Comparison of ENCODE assay signal across 2 cellular contexts in genomic region chr3:177230641-177231040, GRCh38.
TF ChIP-seq lines count a peak whose summit lies in the region.

No MANE protein-coding gene starts in this region.

TF ChIP-seq in GM23338, 12 proteins besides CTCF, POLR2A, EP300 and RAD21:
- TF ChIP-seq STAT1 (IDR thresholded peaks at IDR 0.05; ENCODE audit: unreplicated experiment) (no peak), ETS1 (IDR thresholded peaks at IDR 0.05) (no peak)

TF ChIP-seq in H1, 55 proteins besides CTCF, POLR2A, EP300 and RAD21:
- TF ChIP-seq KDM1A (IDR thresholded peaks at IDR 0.05; ENCODE audit: borderline replicate concordance, low read length) (no peak), TBP (IDR thresholded peaks at IDR 0.05; ENCODE audit: low read depth, low read length) (no peak), USF2 (IDR thresholded peaks at IDR 0.05; ENCODE audit: low read length) (no peak), SIN3A (conservative IDR thresholded peaks at IDR 0.05 in 1 of 2, IDR thresholded peaks at IDR 0.05 in 1 of 2; ENCODE audit: low read depth in 1 of 2, low read length in 2 of 2) (no peak)
TF ChIP-seq in H1: peak in this region for 0.
